In genomic region chr12:131735863-131736806, GRCh38 we compare ENCODE assay signal across 1 cellular context.
TF ChIP-seq lines count a peak whose summit lies in the region.

No MANE protein-coding gene starts in this region.

TF ChIP-seq in GM23338, 12 proteins besides CTCF, POLR2A, EP300 and RAD21 (continued from another document):
- TF ChIP-seq, protein P1, sequence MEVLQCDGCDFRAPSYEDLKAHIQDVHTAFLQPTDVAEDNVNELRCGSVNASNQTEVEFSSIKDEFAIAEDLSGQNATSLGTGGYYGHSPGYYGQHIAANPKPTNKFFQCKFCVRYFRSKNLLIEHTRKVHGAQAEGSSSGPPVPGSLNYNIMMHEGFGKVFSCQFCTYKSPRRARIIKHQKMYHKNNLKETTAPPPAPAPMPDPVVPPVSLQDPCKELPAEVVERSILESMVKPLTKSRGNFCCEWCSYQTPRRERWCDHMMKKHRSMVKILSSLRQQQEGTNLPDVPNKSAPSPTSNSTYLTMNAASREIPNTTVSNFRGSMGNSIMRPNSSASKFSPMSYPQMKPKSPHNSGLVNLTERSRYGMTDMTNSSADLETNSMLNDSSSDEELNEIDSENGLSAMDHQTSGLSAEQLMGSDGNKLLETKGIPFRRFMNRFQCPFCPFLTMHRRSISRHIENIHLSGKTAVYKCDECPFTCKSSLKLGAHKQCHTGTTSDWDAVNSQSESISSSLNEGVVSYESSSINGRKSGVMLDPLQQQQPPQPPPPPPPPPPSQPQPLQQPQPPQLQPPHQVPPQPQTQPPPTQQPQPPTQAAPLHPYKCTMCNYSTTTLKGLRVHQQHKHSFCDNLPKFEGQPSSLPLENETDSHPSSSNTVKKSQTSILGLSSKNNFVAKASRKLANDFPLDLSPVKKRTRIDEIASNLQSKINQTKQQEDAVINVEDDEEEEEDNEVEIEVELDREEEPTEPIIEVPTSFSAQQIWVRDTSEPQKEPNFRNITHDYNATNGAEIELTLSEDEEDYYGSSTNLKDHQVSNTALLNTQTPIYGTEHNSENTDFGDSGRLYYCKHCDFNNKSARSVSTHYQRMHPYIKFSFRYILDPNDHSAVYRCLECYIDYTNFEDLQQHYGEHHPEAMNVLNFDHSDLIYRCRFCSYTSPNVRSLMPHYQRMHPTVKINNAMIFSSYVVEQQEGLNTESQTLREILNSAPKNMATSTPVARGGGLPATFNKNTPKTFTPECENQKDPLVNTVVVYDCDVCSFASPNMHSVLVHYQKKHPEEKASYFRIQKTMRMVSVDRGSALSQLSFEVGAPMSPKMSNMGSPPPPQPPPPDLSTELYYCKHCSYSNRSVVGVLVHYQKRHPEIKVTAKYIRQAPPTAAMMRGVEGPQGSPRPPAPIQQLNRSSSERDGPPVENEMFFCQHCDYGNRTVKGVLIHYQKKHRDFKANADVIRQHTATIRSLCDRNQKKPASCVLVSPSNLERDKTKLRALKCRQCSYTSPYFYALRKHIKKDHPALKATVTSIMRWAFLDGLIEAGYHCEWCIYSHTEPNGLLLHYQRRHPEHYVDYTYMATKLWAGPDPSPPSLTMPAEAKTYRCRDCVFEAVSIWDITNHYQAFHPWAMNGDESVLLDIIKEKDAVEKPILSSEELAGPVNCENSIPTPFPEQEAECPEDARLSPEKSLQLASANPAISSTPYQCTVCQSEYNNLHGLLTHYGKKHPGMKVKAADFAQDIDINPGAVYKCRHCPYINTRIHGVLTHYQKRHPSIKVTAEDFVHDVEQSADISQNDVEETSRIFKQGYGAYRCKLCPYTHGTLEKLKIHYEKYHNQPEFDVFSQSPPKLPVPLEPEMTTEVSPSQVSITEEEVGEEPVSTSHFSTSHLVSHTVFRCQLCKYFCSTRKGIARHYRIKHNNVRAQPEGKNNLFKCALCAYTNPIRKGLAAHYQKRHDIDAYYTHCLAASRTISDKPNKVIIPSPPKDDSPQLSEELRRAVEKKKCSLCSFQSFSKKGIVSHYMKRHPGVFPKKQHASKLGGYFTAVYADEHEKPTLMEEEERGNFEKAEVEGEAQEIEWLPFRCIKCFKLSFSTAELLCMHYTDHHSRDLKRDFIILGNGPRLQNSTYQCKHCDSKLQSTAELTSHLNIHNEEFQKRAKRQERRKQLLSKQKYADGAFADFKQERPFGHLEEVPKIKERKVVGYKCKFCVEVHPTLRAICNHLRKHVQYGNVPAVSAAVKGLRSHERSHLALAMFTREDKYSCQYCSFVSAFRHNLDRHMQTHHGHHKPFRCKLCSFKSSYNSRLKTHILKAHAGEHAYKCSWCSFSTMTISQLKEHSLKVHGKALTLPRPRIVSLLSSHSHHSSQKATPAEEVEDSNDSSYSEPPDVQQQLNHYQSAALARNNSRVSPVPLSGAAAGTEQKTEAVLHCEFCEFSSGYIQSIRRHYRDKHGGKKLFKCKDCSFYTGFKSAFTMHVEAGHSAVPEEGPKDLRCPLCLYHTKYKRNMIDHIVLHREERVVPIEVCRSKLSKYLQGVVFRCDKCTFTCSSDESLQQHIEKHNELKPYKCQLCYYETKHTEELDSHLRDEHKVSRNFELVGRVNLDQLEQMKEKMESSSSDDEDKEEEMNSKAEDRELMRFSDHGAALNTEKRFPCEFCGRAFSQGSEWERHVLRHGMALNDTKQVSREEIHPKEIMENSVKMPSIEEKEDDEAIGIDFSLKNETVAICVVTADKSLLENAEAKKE (CRISPR knock-in tag; IDR thresholded peaks at IDR 0.05) = no peak
- TF ChIP-seq EZH2 (IDR thresholded peaks at IDR 0.05; ENCODE audit: low read depth, unreplicated experiment) (no peak), CREB1 (CRISPR knock-in tag; IDR thresholded peaks at IDR 0.05; ENCODE audit: low read depth) (no peak), JUNB (IDR thresholded peaks at IDR 0.05; ENCODE audit: unreplicated experiment) (no peak), ZNF331 (CRISPR knock-in tag; IDR thresholded peaks at IDR 0.05; ENCODE audit: low read depth) (no peak), POLR2AphosphoS5 (IDR thresholded peaks at IDR 0.05; ENCODE audit: low read depth) (no peak), STAT1 (IDR thresholded peaks at IDR 0.05; ENCODE audit: unreplicated experiment) (no peak)
- TF ChIP-seq, protein P2, sequence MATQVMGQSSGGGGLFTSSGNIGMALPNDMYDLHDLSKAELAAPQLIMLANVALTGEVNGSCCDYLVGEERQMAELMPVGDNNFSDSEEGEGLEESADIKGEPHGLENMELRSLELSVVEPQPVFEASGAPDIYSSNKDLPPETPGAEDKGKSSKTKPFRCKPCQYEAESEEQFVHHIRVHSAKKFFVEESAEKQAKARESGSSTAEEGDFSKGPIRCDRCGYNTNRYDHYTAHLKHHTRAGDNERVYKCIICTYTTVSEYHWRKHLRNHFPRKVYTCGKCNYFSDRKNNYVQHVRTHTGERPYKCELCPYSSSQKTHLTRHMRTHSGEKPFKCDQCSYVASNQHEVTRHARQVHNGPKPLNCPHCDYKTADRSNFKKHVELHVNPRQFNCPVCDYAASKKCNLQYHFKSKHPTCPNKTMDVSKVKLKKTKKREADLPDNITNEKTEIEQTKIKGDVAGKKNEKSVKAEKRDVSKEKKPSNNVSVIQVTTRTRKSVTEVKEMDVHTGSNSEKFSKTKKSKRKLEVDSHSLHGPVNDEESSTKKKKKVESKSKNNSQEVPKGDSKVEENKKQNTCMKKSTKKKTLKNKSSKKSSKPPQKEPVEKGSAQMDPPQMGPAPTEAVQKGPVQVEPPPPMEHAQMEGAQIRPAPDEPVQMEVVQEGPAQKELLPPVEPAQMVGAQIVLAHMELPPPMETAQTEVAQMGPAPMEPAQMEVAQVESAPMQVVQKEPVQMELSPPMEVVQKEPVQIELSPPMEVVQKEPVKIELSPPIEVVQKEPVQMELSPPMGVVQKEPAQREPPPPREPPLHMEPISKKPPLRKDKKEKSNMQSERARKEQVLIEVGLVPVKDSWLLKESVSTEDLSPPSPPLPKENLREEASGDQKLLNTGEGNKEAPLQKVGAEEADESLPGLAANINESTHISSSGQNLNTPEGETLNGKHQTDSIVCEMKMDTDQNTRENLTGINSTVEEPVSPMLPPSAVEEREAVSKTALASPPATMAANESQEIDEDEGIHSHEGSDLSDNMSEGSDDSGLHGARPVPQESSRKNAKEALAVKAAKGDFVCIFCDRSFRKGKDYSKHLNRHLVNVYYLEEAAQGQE (IDR thresholded peaks at IDR 0.05; ENCODE audit: unreplicated experiment) = no peak
